In the genomic region with DNA sequence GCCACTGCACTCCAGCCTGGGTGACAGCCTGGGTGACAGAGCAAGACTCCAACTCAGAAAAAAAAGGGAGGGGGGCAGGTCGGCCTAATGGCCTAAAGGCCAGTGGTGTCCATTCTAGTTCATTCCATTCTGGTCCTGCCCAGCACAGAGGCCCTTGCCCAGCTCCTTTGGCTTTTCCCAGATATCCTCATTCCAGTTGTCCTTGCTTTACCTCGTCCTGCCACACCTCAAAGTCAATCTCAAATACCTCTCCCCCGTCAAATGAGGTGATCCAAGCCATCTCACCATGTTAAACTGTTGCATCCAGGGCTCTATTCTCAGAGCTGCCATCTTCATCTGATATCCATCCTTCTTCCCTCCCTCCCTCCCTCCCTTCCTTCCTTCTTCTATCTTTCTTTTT, we compare ENCODE assay signal across 1 cellular context.
TF ChIP-seq lines count a peak whose summit lies in the region.

No MANE protein-coding gene starts in this region.

TF ChIP-seq in K562, 482 proteins besides CTCF, POLR2A, EP300 and RAD21:
- TF ChIP-seq U2AF1 (optimal IDR thresholded peaks at IDR 0.05; ENCODE audit: low read depth, low read length) (no peak), PHF20 (IDR thresholded peaks at IDR 0.05; ENCODE audit: partially characterized antibody) (no peak), PRDM10 (IDR thresholded peaks at IDR 0.05; ENCODE audit: partially characterized antibody) (peak; percentile 67), KAT8 (IDR thresholded peaks at IDR 0.05; ENCODE audit: low read depth) (no peak)
